Comparison of ENCODE assay signal across 1 cellular context in genomic region chr6:111057074-111057752, GRCh38.
TF ChIP-seq lines count a peak whose summit lies in the region.

No MANE protein-coding gene starts in this region.

TF ChIP-seq in K562, 482 proteins besides CTCF, POLR2A, EP300 and RAD21 (continued from another document):
- no peak for TF ChIP-seq DLX4 (CRISPR knock-in tag; IDR thresholded peaks at IDR 0.05)
- TF ChIP-seq BRD4 (IDR thresholded peaks at IDR 0.05) = no peak
- no peak for TF ChIP-seq RBM25 (IDR thresholded peaks at IDR 0.05; ENCODE audit: low read depth, low read length, severe bottlenecking)
- TF ChIP-seq PREB (CRISPR knock-in tag; IDR thresholded peaks at IDR 0.05) = no peak
- TF ChIP-seq CGGBP1 (CRISPR knock-in tag; IDR thresholded peaks at IDR 0.05) = no peak
- TF ChIP-seq GABPB2 (CRISPR knock-in tag; conservative IDR thresholded peaks at IDR 0.05) = no peak
- TF ChIP-seq UBTF (IDR thresholded peaks at IDR 0.05; ENCODE audit: borderline replicate concordance in 1 of 2, low read depth in 2 of 2, low read length in 2 of 2) = no peak
- 0 out of 2 replicates have a peak, but pooled peaks have one; percentile 18 for TF ChIP-seq ZNF384 (IDR thresholded peaks at IDR 0.05; ENCODE audit: low read depth, low read length)
- TF ChIP-seq CREB1 (IDR thresholded peaks at IDR 0.05) = no peak
- TF ChIP-seq CREB1 (CRISPR knock-in tag; IDR thresholded peaks at IDR 0.05) = no peak
